ENCODE assay signal across 16 cellular contexts in genomic region chr6:93398723-93399122, GRCh38. TPM values are rescaled to one million over a fixed set of nuclear protein-coding genes. Genes with fewer than 3 reads are reported as not detected.
"Had no signal": no experiment of that assay in that cellular context is flagged by ENCODE, and none has a peak within 500 bp of the region (broad histone marks: within the 10 kb centered on the region; RNA-seq: fewer than 3 reads in every experiment).

No MANE protein-coding gene starts in this region.

- H3K9me3 ChIP-seq: lower lobe of right lung, right atrium auricular region, tibial nerve had no signal

- H3K27me3 Mint-ChIP-seq: activated naive CD8-positive, alpha-beta T cell treated with anti-CD3 and anti-CD28 coated beads for 36 hours; natural killer cell treated with Interleukin-12 subunit alpha and Interleukin-12 subunit beta and Interleukin-15 and Interleukin-18, amount 100 ng/mL, for 72 hours; progenitor cell of endocrine pancreas; stimulated activated naive CD8-positive, alpha-beta T cell treated with anti-CD3 and anti-CD28 coated beads, Interleukin-15, Interleukin-2, amounts not matched to agents 100 ng/mL and 50 ng/mL, for 24 hours had no signal

- H3K27me3 ChIP-seq: dorsolateral prefrontal cortex, right atrium auricular region, tibial nerve had no signal

- H3K4me3 Mint-ChIP-seq: activated naive CD8-positive, alpha-beta T cell treated with anti-CD3 and anti-CD28 coated beads for 36 hours; activated T-helper 1 cell treated with anti-CD3 and anti-CD28 coated beads, Interleukin-12 subunit alpha, Interleukin-12 subunit beta, Interleukin-2, Interleukin-4 antibody, amounts not matched to agents 30 ng/mL and 10 ng/mL and 1 ng/mL, durations not matched to agents 14 hours and 24 hours and 36 hours; natural killer cell treated with Interleukin-12 subunit alpha and Interleukin-12 subunit beta and Interleukin-15 and Interleukin-18, amount 100 ng/mL, for 72 hours; stimulated activated naive CD8-positive, alpha-beta T cell treated with anti-CD3 and anti-CD28 coated beads, Interleukin-15, Interleukin-2, amounts not matched to agents 100 ng/mL and 50 ng/mL, for 24 hours had no signal

- H3K4me3 ChIP-seq: dorsolateral prefrontal cortex, lower lobe of right lung, right atrium auricular region, tibial nerve had no signal

- DNase-seq: activated CD4-positive, alpha-beta T cell treated with anti-CD3 and anti-CD28 coated beads, Interleukin-2, amount 50 U/mL, for 4 hours; activated naive CD8-positive, alpha-beta T cell treated with anti-CD3 and anti-CD28 coated beads for 36 hours; amniotic stem cell; dorsolateral prefrontal cortex; erythroblast; hypothalamus; islet precursor cell; left colon; lower lobe of right lung; T-helper 2 cell had no signal

- H3K27ac Mint-ChIP-seq: activated naive CD8-positive, alpha-beta T cell treated with anti-CD3 and anti-CD28 coated beads for 36 hours; activated T-helper 1 cell treated with anti-CD3 and anti-CD28 coated beads, Interleukin-12 subunit alpha, Interleukin-12 subunit beta, Interleukin-2, Interleukin-4 antibody, amounts not matched to agents 30 ng/mL and 10 ng/mL and 1 ng/mL, durations not matched to agents 14 hours and 24 hours and 36 hours; natural killer cell treated with Interleukin-12 subunit alpha and Interleukin-12 subunit beta and Interleukin-15 and Interleukin-18, amount 100 ng/mL, for 72 hours; progenitor cell of endocrine pancreas; stimulated activated naive CD8-positive, alpha-beta T cell treated with anti-CD3 and anti-CD28 coated beads, Interleukin-15, Interleukin-2, amounts not matched to agents 100 ng/mL and 50 ng/mL, for 24 hours had no signal

- H3K27ac ChIP-seq: dorsolateral prefrontal cortex, lower lobe of right lung, right atrium auricular region, tibial nerve had no signal

- H3K4me1 Mint-ChIP-seq: activated naive CD8-positive, alpha-beta T cell treated with anti-CD3 and anti-CD28 coated beads for 36 hours had no signal

- ATAC-seq: left colon; lower lobe of right lung; natural killer cell treated with Interleukin-12 subunit alpha and Interleukin-12 subunit beta and Interleukin-15 and Interleukin-18, amount 100 ng/mL, for 72 hours had no signal

- H3K36me3 ChIP-seq: lower lobe of right lung, right atrium auricular region, tibial nerve had no signal

- H3K9me3 Mint-ChIP-seq: activated naive CD8-positive, alpha-beta T cell treated with anti-CD3 and anti-CD28 coated beads for 36 hours; activated T-helper 1 cell treated with anti-CD3 and anti-CD28 coated beads, Interleukin-12 subunit alpha, Interleukin-12 subunit beta, Interleukin-2, Interleukin-4 antibody, amounts not matched to agents 30 ng/mL and 10 ng/mL and 1 ng/mL, durations not matched to agents 14 hours and 24 hours and 36 hours; stimulated activated naive CD8-positive, alpha-beta T cell treated with anti-CD3 and anti-CD28 coated beads, Interleukin-15, Interleukin-2, amounts not matched to agents 100 ng/mL and 50 ng/mL, for 24 hours had no signal

- H3K4me1 ChIP-seq: lower lobe of right lung, right atrium auricular region had no signal

- H3K36me3 Mint-ChIP-seq: activated naive CD8-positive, alpha-beta T cell treated with anti-CD3 and anti-CD28 coated beads for 36 hours; natural killer cell treated with Interleukin-12 subunit alpha and Interleukin-12 subunit beta and Interleukin-15 and Interleukin-18, amount 100 ng/mL, for 72 hours had no signal

RNA-seq across cellular contexts. Expression of gene EPHA7, which starts 20.6 kb away (rescaled TPM):
- total RNA-seq: activated naive CD8-positive, alpha-beta T cell treated with anti-CD3 and anti-CD28 coated beads for 36 hours; activated T-helper 1 cell treated with anti-CD3 and anti-CD28 coated beads, Interleukin-12 subunit alpha, Interleukin-12 subunit beta, Interleukin-2, Interleukin-4 antibody, amounts not matched to agents 30 ng/mL and 10 ng/mL and 1 ng/mL, durations not matched to agents 14 hours and 24 hours and 36 hours; natural killer cell treated with Interleukin-12 subunit alpha and Interleukin-12 subunit beta and Interleukin-15 and Interleukin-18, amount 100 ng/mL, for 72 hours had no signal
